ENCODE assay signal across 8 cellular contexts in genomic region chr6:144215932-144216667, GRCh38.
DNase-seq lines count a peak whose midpoint lies in the region; ATAC-seq and TF ChIP-seq lines count a peak whose summit lies in the region.

No MANE protein-coding gene starts in this region.

- no peaks in the 10 kb centered on the region for H3K36me3 ChIP-seq in spleen

- peak overlapping the region; percentile 96 to 99 (median 97) for H3K27ac ChIP-seq in spleen

- peak in 10 of 11 experiments; percentile 60 to 87 (median 78) for TF ChIP-seq CTCF in spleen (IDR thresholded peaks at IDR 0.05 in 8 of 11, conservative IDR thresholded peaks at IDR 0.05 in 3 of 11)

- H3K9me3 ChIP-seq in spleen, result peaks cover 0 to 6% (median 0%) of the 10 kb centered on the region in 8 donors

- DNase-seq in AG20443 (ENCODE audit: low spot score) (peak; percentile 95), NCI-H226 (peak; percentile 93), inferior parietal cortex (ENCODE audit: extremely low spot score) (peak; percentile 96), spleen (peak; percentile 98)
- DNase-seq in activated CD4-positive, CD25-positive, alpha-beta regulatory T cell (lab: John Stamatoyannopoulos, UW), result peak; percentile 82 to 93 (median 84)
- DNase-seq in central memory CD4-positive, alpha-beta T cell, result peak; percentile 92

- 0 to 1% (median 1%) methylated on average over 25 to 61 of the region's 61 CpGs for WGBS in spleen, 5 donors

- peaks cover 15 to 43% (median 27%) of the 10 kb centered on the region in 6 donors for H3K4me1 ChIP-seq in spleen

- H3K4me3 ChIP-seq in spleen, result peak overlapping the region; percentile 55 to 80 (median 66)

- intact Hi-C loops in spleen (cut with DNase I; ENCODE audit: low total_unique reads), result loop anchor here (5.0 to 10.0 kb wide), 2 partner anchors 61 to 114 kb away; partner anchors contain the start of gene STX11

- ATAC-seq in GM19025 (IDR thresholded peaks at IDR 0.05; ENCODE audit: low read depth, unreplicated experiment), result peak; percentile 90
- ATAC-seq in HG03280 (IDR thresholded peaks at IDR 0.05; ENCODE audit: unreplicated experiment), result peak; percentile 88

- no peak for TF ChIP-seq POLR2A in spleen (IDR thresholded peaks at IDR 0.05)

- no peaks in the 10 kb centered on the region for H3K27me3 ChIP-seq in spleen (replicated peaks in 1 of 7)

Comparison
In these comparisons a context has a peak if more than half of its experiments do, and no peak if none do; other contexts are left out.
1. Peak in every context shown above with its lines: DNase-seq, ATAC-seq, H3K4me3 ChIP-seq and H3K27ac ChIP-seq.